In genomic region chr12:132484183-132484890, GRCh38 we compare ENCODE assay signal across 14 cellular contexts. TPM values are rescaled to one million over a fixed set of nuclear protein-coding genes. Genes with fewer than 3 reads are reported as not detected.
A peak's percentile ranks its signal among the peaks of the same experiment; 100 is the strongest.
DNase-seq lines count a peak whose midpoint lies in the region; TF ChIP-seq lines count a peak whose summit lies in the region.
"Had no signal": no experiment of that assay in that cellular context is flagged by ENCODE, and none has a peak within 500 bp of the region (broad histone marks: within the 10 kb centered on the region; RNA-seq: fewer than 3 reads in every experiment).

No MANE protein-coding gene starts in this region.

- H3K4me2 ChIP-seq in BLaER1 (peak overlapping the region; percentile 99), neuronal stem cell (ENCODE audit: insufficient read depth, low read length, poor library complexity, severe bottlenecking) (no peak overlapping the region)

- H3K27ac ChIP-seq in BLaER1 (0 out of 2 replicates have a peak overlapping the region, but pooled peaks have one; percentile 6), WERI-Rb-1 (0 out of 2 replicates have a peak overlapping the region, but pooled peaks have one; percentile 8), neuronal stem cell (replicated peaks; ENCODE audit: low read length) (no peak overlapping the region)
- H3K27ac ChIP-seq: C4-2B, HL-60 had no signal

- no peaks in the 10 kb centered on the region for H3K9me3 ChIP-seq in BLaER1
- H3K9me3 ChIP-seq in WERI-Rb-1 (ENCODE audit: severe bottlenecking): no peaks in the 10 kb centered on the region
- H3K9me3 ChIP-seq in neuronal stem cell (replicated peaks in 1 of 2; ENCODE audit: control insufficient read depth in 2 of 2, insufficient read depth in 1 of 2, low read depth in 1 of 2, low read length in 2 of 2): peaks cover 0 to 5% of the 10 kb centered on the region in 2 donors

- H3K23ac ChIP-seq in neuronal stem cell (ENCODE audit: low read depth, low read length, poor library complexity): peak overlapping the region; percentile 5

- no peak overlapping the region for H3K4me3 ChIP-seq in BLaER1
- no peak overlapping the region for H3K4me3 ChIP-seq in WERI-Rb-1 (ENCODE audit: low read depth, low read length)
- no peak overlapping the region for H3K4me3 ChIP-seq in neuronal stem cell (ENCODE audit: low read length in 2 of 2)

- H3K14ac ChIP-seq in neuronal stem cell (ENCODE audit: low read length): peak overlapping the region; percentile 73

- H4K91ac ChIP-seq in neuronal stem cell (ENCODE audit: low read depth, low read length, poor library complexity): no peak overlapping the region

- no peaks in the 10 kb centered on the region for H4K20me1 ChIP-seq in BLaER1

- DNase-seq in NCI-H2107 treated with DMSO at 0.1 percent for 48 hours (lab: John Stamatoyannopoulos, UW; ENCODE audit: unreplicated experiment) (peak; percentile 46), NCI-H2107 (lab: John Stamatoyannopoulos, UW) (no peak), WERI-Rb-1 (no peak), neuronal stem cell (ENCODE audit: low spot score) (no peak), T-helper 9 cell (no peak)
- DNase-seq in activated naive CD4-positive, alpha-beta T cell treated with Interleukin-2 at 50 U/mL for 16 hours: no peak
- DNase-seq: ACHN, DMS153, GF-D8, HCEC 1CT, HFFc6 had no signal

- H3K4me1 ChIP-seq in BLaER1 (peaks cover 100% of the 10 kb centered on the region), neuronal stem cell (ENCODE audit: control insufficient read depth in 2 of 2, insufficient read depth in 1 of 2, low read depth in 1 of 2, low read length in 2 of 2) (peaks cover 0 to 5% of the 10 kb centered on the region in 2 donors)

- peak overlapping the region; percentile 43 for H2BK15ac ChIP-seq in neuronal stem cell (ENCODE audit: low read length)

- H2BK5ac ChIP-seq in neuronal stem cell (ENCODE audit: low read length): no peak overlapping the region

- no CpG with 5 or more reads among the region's 28 CpGs for WGBS in neuronal stem cell (ENCODE audit: extremely low coverage in 2 of 2, insufficient read length in 2 of 2, insufficient replicate concordance in 1 of 2), 2 donors

- peaks cover 2% of the 10 kb centered on the region for H3K79me1 ChIP-seq in neuronal stem cell (ENCODE audit: low read depth, low read length)

- no peak overlapping the region for H2BK120ac ChIP-seq in neuronal stem cell (ENCODE audit: low read depth, low read length)

- peak overlapping the region; percentile 76 for H2AK5ac ChIP-seq in neuronal stem cell (ENCODE audit: low read depth, low read length)

- no peak overlapping the region for H3K4ac ChIP-seq in neuronal stem cell (ENCODE audit: low read length)

- H4K8ac ChIP-seq in neuronal stem cell (ENCODE audit: low read depth, low read length): no peak overlapping the region

- TF ChIP-seq CTCF in WERI-Rb-1 (IDR thresholded peaks at IDR 0.05; ENCODE audit: low read depth, low read length): no peak

- H3K9ac ChIP-seq in BLaER1 (no peak overlapping the region), neuronal stem cell (ENCODE audit: low read depth, low read length, poor library complexity) (no peak overlapping the region)

- H2AFZ ChIP-seq in neuronal stem cell (ENCODE audit: low read length): no peak overlapping the region

- H3K36me3 ChIP-seq in BLaER1: no peaks in the 10 kb centered on the region
- H3K36me3 ChIP-seq in WERI-Rb-1: no peaks in the 10 kb centered on the region
- no peaks in the 10 kb centered on the region for H3K36me3 ChIP-seq in neuronal stem cell (replicated peaks in 1 of 2; ENCODE audit: control insufficient read depth in 2 of 2, insufficient read depth in 2 of 2, low read length in 2 of 2)

- no peak overlapping the region for H2BK12ac ChIP-seq in neuronal stem cell (ENCODE audit: low read length)

- H3K18ac ChIP-seq in neuronal stem cell (ENCODE audit: low read length): peak overlapping the region; percentile 6

- no peaks in the 10 kb centered on the region for H3K27me3 ChIP-seq in BLaER1
- H3K27me3 ChIP-seq in WERI-Rb-1 (ENCODE audit: insufficient read depth, low read depth, severe bottlenecking): no peaks in the 10 kb centered on the region
- peaks cover 0 to 83% (median 24%) of the 10 kb centered on the region in 3 experiments for H3K27me3 ChIP-seq in neuronal stem cell (ENCODE audit: control insufficient read depth in 3 of 3, insufficient read depth in 3 of 3, low read depth in 1 of 3, low read length in 3 of 3)

RNA-seq across cellular contexts. Expression of gene FBRSL1, which starts 5.6 kb away (rescaled TPM):
- polyA plus RNA-seq in neuronal stem cell (2013, experiment 1 of 2): 61.7 TPM
- 70.1 TPM for polyA plus RNA-seq in neuronal stem cell (2013, experiment 2 of 2)
